ENCODE assay signal across 11 cellular contexts in genomic region chr13:99354371-99354951, GRCh38. TPM values are rescaled to one million over a fixed set of nuclear protein-coding genes. Genes with fewer than 3 reads are reported as not detected.
DNase-seq lines count a peak whose midpoint lies in the region; ATAC-seq and TF ChIP-seq lines count a peak whose summit lies in the region.
"Had no signal": no experiment of that assay in that cellular context is flagged by ENCODE, and none has a peak within 500 bp of the region (broad histone marks: within the 10 kb centered on the region; RNA-seq: fewer than 3 reads in every experiment).

No MANE protein-coding gene starts in this region.

- no peak overlapping the region for H3K27ac ChIP-seq in foreskin keratinocyte

- H3K4me1 Mint-ChIP-seq in T-helper 17 cell: peaks cover 87% of the 10 kb centered on the region

- H3K4me3 Mint-ChIP-seq in T-helper 17 cell: peak overlapping the region; percentile 87

- ATAC-seq in T-helper 17 cell: no peak
- ATAC-seq in foreskin keratinocyte: peak; percentile 56
- ATAC-seq in HG03045 (IDR thresholded peaks at IDR 0.05; ENCODE audit: unreplicated experiment): no peak
- ATAC-seq: left cardiac atrium had no signal

- peak; percentile 34 for DNase-seq in stimulated activated CD4-positive, alpha-beta T cell treated with anti-CD3 and anti-CD28 coated beads, Interleukin-4, amount 100 ng/mL, for 24 hours
- DNase-seq in stimulated activated CD4-positive, alpha-beta T cell treated with anti-CD3 and anti-CD28 coated beads, Interleukin-4, amount 100 ng/mL, for 4 hours: no peak
- DNase-seq in T-helper 17 cell: no peak
- DNase-seq in foreskin keratinocyte: peak; percentile 19 to 61
- no peak for DNase-seq in NCI-H1092 treated with DMSO at 0.1 percent for 48 hours (lab: John Stamatoyannopoulos, UW)
- no peak for DNase-seq in cortex of kidney (lab: John Stamatoyannopoulos, UW)
- DNase-seq in activated CD4-positive, CD25-positive, alpha-beta regulatory T cell treated with anti-CD3 and anti-CD28 coated beads, Interleukin-2, amount 50 U/mL, for 72 hours: no peak
- DNase-seq: COR-L47, left cardiac atrium, NCI-H345 had no signal

- TF ChIP-seq CTCF in foreskin keratinocyte (conservative IDR thresholded peaks at IDR 0.05): no peak

- peaks cover 11% of the 10 kb centered on the region for H3K36me3 Mint-ChIP-seq in T-helper 17 cell (ENCODE audit: low read depth)

- no peaks in the 10 kb centered on the region for H3K27me3 Mint-ChIP-seq in T-helper 17 cell

- no peaks in the 10 kb centered on the region for H3K9me3 ChIP-seq in T-helper 17 cell (ENCODE audit: control insufficient read depth, low read length, poor library complexity, severe bottlenecking)

- no peaks in the 10 kb centered on the region for H3K4me1 ChIP-seq in foreskin keratinocyte

- H3K27me3 ChIP-seq in foreskin keratinocyte: no peaks in the 10 kb centered on the region

- peak overlapping the region; percentile 100 for H3K27ac Mint-ChIP-seq in T-helper 17 cell

RNA-seq across cellular contexts. Expression of gene GPR183, which starts 47.3 kb away (rescaled TPM):
- 100 to 1,000 TPM; 249 to 322 TPM for total RNA-seq in T-helper 17 cell
- total RNA-seq in foreskin keratinocyte: not detected in 2 replicates
- not detected in 2 replicates for polyA plus RNA-seq in foreskin keratinocyte

Comparison
In these comparisons a context has a peak if more than half of its experiments do, and no peak if none do; other contexts are left out.
1. DNase-seq: peak in stimulated activated CD4-positive, alpha-beta T cell treated with anti-CD3 and anti-CD28 coated beads, Interleukin-4, amount 100 ng/mL, for 24 hours (single experiment) and foreskin keratinocyte (2 of 2); none in stimulated activated CD4-positive, alpha-beta T cell treated with anti-CD3 and anti-CD28 coated beads, Interleukin-4, amount 100 ng/mL, for 4 hours (0 of 2), T-helper 17 cell (0 of 3), NCI-H1092 treated with DMSO at 0.1 percent for 48 hours (single experiment), cortex of kidney (single experiment) and activated CD4-positive, CD25-positive, alpha-beta regulatory T cell treated with anti-CD3 and anti-CD28 coated beads, Interleukin-2, amount 50 U/mL, for 72 hours (single experiment).
2. RNA of gene GPR183, which starts 47.3 kb away (total RNA-seq): 249 to 322 TPM in T-helper 17 cell; not detected in foreskin keratinocyte; every median in the first group is over 100 times any median in the second.